In the genomic region with DNA sequence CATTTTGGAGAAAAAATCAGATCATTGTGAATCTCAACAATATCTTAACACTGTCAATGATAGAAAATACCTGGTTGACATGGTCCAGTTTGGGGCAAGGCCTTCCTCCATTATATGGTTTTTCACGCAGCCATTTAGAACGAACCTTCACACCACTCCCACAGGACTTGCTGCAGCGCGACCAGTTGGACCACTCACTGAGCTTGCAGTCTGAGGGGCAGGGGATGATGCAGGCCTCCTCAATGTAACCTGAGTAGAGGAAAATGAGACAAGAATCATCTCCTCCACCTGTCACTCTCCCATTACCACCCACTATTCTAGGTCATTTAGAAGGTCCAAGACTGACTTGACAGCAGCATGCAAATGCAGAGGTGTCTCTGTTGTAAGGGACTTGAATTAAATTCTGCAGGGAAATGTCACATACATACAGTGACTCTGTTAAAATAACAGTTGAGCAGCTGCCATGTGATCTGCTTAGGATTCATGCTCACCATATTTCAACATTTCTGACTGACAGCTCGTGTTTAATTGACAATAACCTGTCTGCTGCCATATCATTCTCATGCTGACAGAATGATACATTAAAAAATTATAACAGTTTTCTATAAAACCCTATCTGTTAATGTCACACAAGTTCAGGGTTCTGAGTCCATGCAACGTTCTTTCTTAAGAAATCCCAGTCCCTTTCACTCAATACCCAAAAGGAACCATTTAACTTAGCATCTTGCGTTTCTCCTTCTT, we compare ENCODE assay signal across 20 cellular contexts.
"Had no signal": no experiment of that assay in that cellular context is flagged by ENCODE, and none has a peak within 500 bp of the region (broad histone marks: within the 10 kb centered on the region; RNA-seq: fewer than 3 reads in every experiment).

No MANE protein-coding gene starts in this region.

- H3K4me1 ChIP-seq: ascending aorta, esophagus muscularis mucosa, spleen, upper lobe of left lung had no signal

- ATAC-seq: activated CD4-positive, alpha-beta T cell treated with anti-CD3 and anti-CD28 coated beads for 36 hours; gastroesophageal sphincter; heart right ventricle; left lobe of liver; natural killer cell treated with Interleukin-12 subunit alpha and Interleukin-12 subunit beta and Interleukin-15 and Interleukin-18, amount 100 ng/mL, for 72 hours; stimulated activated memory B cell treated with anti-CD40 and anti-IgM and Interleukin-4, amounts not matched to agents 10 μg/mL and 1 μg/mL and 100 μg/mL, for 72 hours had no signal

- H3K4me3 Mint-ChIP-seq: activated CD4-positive, alpha-beta T cell treated with anti-CD3 and anti-CD28 coated beads for 36 hours; activated naive CD4-positive, alpha-beta T cell treated with anti-CD3 and anti-CD28 coated beads, Interleukin-2, amount 50 U/mL, for 24 hours; mesothelial cell of epicardium; natural killer cell treated with Interleukin-12 subunit alpha and Interleukin-12 subunit beta and Interleukin-15 and Interleukin-18, amount 100 ng/mL, for 72 hours; stimulated activated memory B cell treated with anti-CD40 and anti-IgM and Interleukin-4, amounts not matched to agents 10 μg/mL and 1 μg/mL and 100 μg/mL, for 72 hours had no signal

- H3K4me1 Mint-ChIP-seq: activated CD4-positive, alpha-beta T cell treated with anti-CD3 and anti-CD28 coated beads for 36 hours; activated naive CD4-positive, alpha-beta T cell treated with anti-CD3 and anti-CD28 coated beads, Interleukin-2, amount 50 U/mL, for 24 hours; stimulated activated memory B cell treated with anti-CD40 and anti-IgM and Interleukin-4, amounts not matched to agents 10 μg/mL and 1 μg/mL and 100 μg/mL, for 72 hours had no signal

- H3K36me3 ChIP-seq: ascending aorta, esophagus muscularis mucosa, spleen, thoracic aorta, upper lobe of left lung had no signal

- H3K9me3 ChIP-seq: ascending aorta, esophagus muscularis mucosa, gastroesophageal sphincter, heart right ventricle, spleen, thoracic aorta, upper lobe of left lung had no signal

- H3K9me3 Mint-ChIP-seq: activated naive CD4-positive, alpha-beta T cell treated with anti-CD3 and anti-CD28 coated beads, Interleukin-2, amount 50 U/mL, for 24 hours; mesothelial cell of epicardium; natural killer cell treated with Interleukin-12 subunit alpha and Interleukin-12 subunit beta and Interleukin-15 and Interleukin-18, amount 100 ng/mL, for 72 hours; stimulated activated memory B cell treated with anti-CD40 and anti-IgM and Interleukin-4, amounts not matched to agents 10 μg/mL and 1 μg/mL and 100 μg/mL, for 72 hours had no signal

- H3K4me3 ChIP-seq: ascending aorta, esophagus muscularis mucosa, gastroesophageal sphincter, heart right ventricle, lung, spleen, thoracic aorta, upper lobe of left lung had no signal

- H3K27ac ChIP-seq: ascending aorta, esophagus muscularis mucosa, gastroesophageal sphincter, heart right ventricle, spleen, thoracic aorta, upper lobe of left lung had no signal

- H3K36me3 Mint-ChIP-seq: activated naive CD4-positive, alpha-beta T cell treated with anti-CD3 and anti-CD28 coated beads, Interleukin-2, amount 50 U/mL, for 24 hours; mesothelial cell of epicardium; natural killer cell treated with Interleukin-12 subunit alpha and Interleukin-12 subunit beta and Interleukin-15 and Interleukin-18, amount 100 ng/mL, for 72 hours; stimulated activated memory B cell treated with anti-CD40 and anti-IgM and Interleukin-4, amounts not matched to agents 10 μg/mL and 1 μg/mL and 100 μg/mL, for 72 hours had no signal

- H3K27me3 Mint-ChIP-seq: activated CD4-positive, alpha-beta T cell treated with anti-CD3 and anti-CD28 coated beads for 36 hours; activated naive CD4-positive, alpha-beta T cell treated with anti-CD3 and anti-CD28 coated beads, Interleukin-2, amount 50 U/mL, for 24 hours; natural killer cell treated with Interleukin-12 subunit alpha and Interleukin-12 subunit beta and Interleukin-15 and Interleukin-18, amount 100 ng/mL, for 72 hours; stimulated activated memory B cell treated with anti-CD40 and anti-IgM and Interleukin-4, amounts not matched to agents 10 μg/mL and 1 μg/mL and 100 μg/mL, for 72 hours had no signal

- H3K27ac Mint-ChIP-seq: activated CD4-positive, alpha-beta T cell treated with anti-CD3 and anti-CD28 coated beads for 36 hours; activated naive CD4-positive, alpha-beta T cell treated with anti-CD3 and anti-CD28 coated beads, Interleukin-2, amount 50 U/mL, for 24 hours; mesothelial cell of epicardium; natural killer cell treated with Interleukin-12 subunit alpha and Interleukin-12 subunit beta and Interleukin-15 and Interleukin-18, amount 100 ng/mL, for 72 hours; stimulated activated memory B cell treated with anti-CD40 and anti-IgM and Interleukin-4, amounts not matched to agents 10 μg/mL and 1 μg/mL and 100 μg/mL, for 72 hours had no signal

- DNase-seq: activated CD4-positive, alpha-beta T cell treated with anti-CD3 and anti-CD28 coated beads for 36 hours; activated CD4-positive, alpha-beta T cell treated with anti-CD3 and anti-CD28 coated beads, Interleukin-2, amount 50 U/mL, for 48 hours; activated gamma-delta T cell; effector CD8-positive, alpha-beta T cell; heart right ventricle; occipital lobe; retina; spleen; stimulated activated CD4-positive, alpha-beta T cell treated with anti-CD3 and anti-CD28 coated beads, Interleukin-4, amount 100 ng/mL, for 4 hours; upper lobe of left lung had no signal

- H3K27me3 ChIP-seq: ascending aorta, esophagus muscularis mucosa, gastroesophageal sphincter, heart right ventricle, spleen, upper lobe of left lung had no signal
